6 cellular contexts compared by ENCODE assay signal in genomic region chr4:64967286-64967685, GRCh38.
"Had no signal": no experiment of that assay in that cellular context is flagged by ENCODE, and none has a peak within 500 bp of the region (broad histone marks: within the 10 kb centered on the region; RNA-seq: fewer than 3 reads in every experiment).

No MANE protein-coding gene starts in this region.

- H3K9ac ChIP-seq: GM23248 had no signal

- H3K4me3 Mint-ChIP-seq: H9 had no signal

- DNase-seq: GM23248, GOT3, H9, HCEC 1CT, IMR-90, KBM-7 had no signal

- H3K27ac Mint-ChIP-seq: H9 had no signal

- H3K4me3 ChIP-seq: GM23248 had no signal

- H2AFZ ChIP-seq: GM23248 had no signal

- H3K27ac ChIP-seq: GM23248 had no signal

- H3K4me1 Mint-ChIP-seq: H9 had no signal
